ENCODE assay signal across 9 cellular contexts in genomic region chr10:35387768-35388167, GRCh38.
DNase-seq lines count a peak whose midpoint lies in the region; ATAC-seq and TF ChIP-seq lines count a peak whose summit lies in the region.
"Had no signal": no experiment of that assay in that cellular context is flagged by ENCODE, and none has a peak within 500 bp of the region (broad histone marks: within the 10 kb centered on the region; RNA-seq: fewer than 3 reads in every experiment).

No MANE protein-coding gene starts in this region.

- H3K4me3 ChIP-seq in fibroblast of mammary gland (ENCODE audit: control insufficient read depth, low read depth, low read length), result no peak overlapping the region

- ATAC-seq in GM21529 (IDR thresholded peaks at IDR 0.05; ENCODE audit: unreplicated experiment) (peak; percentile 90), HG03520 (IDR thresholded peaks at IDR 0.05; ENCODE audit: unreplicated experiment) (peak; percentile 78), HG03439 (IDR thresholded peaks at IDR 0.05; ENCODE audit: unreplicated experiment) (no peak)

- DNase-seq in EL, result peak; percentile 61
- peak; percentile 79 for DNase-seq in fibroblast of mammary gland (ENCODE audit: low read depth)
- no peak for DNase-seq in NCI-H146 treated with DMSO at 0.1 percent for 48 hours (lab: John Stamatoyannopoulos, UW; ENCODE audit: unreplicated experiment)
- DNase-seq in NCI-H2171 treated with DMSO at 0.1 percent for 48 hours (lab: John Stamatoyannopoulos, UW), result no peak
- no peak for DNase-seq in activated gamma-delta T cell (lab: John Stamatoyannopoulos, UW)
- DNase-seq: DND-41 had no signal

- no peak for TF ChIP-seq CTCF in fibroblast of mammary gland (conservative IDR thresholded peaks at IDR 0.05; ENCODE audit: control insufficient read depth, insufficient read depth, low read depth, low read length)

Comparison
In these comparisons a context has a peak if more than half of its experiments do, and no peak if none do; other contexts are left out.
1. DNase-seq: peak in EL (single experiment) and fibroblast of mammary gland (single experiment); none in NCI-H146 treated with DMSO at 0.1 percent for 48 hours (single experiment), NCI-H2171 treated with DMSO at 0.1 percent for 48 hours (single experiment) and activated gamma-delta T cell (single experiment).